In the genomic region with DNA sequence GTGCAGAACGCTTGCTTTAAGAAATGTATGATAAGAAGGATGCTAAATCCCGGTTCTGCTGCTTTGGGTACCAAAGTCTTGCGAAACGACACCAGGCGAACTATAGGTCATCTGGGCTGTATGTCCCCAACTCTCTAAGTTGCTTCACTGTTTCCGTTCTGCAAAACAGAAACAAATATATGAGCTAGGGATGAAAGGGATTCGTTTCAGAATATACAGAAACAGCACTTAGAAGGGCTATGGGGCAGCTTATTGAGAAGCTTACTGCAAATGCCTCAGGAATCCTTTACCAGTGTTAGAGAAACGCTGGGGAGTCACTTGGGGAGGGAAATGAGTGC, we compare ENCODE assay signal across 10 cellular contexts. TPM values are rescaled to one million over a fixed set of nuclear protein-coding genes. Genes with fewer than 3 reads are reported as not detected.
DNase-seq lines count a peak whose midpoint lies in the region; ATAC-seq, FAIRE-seq and TF ChIP-seq lines count a peak whose summit lies in the region.
"Had no signal": no experiment of that assay in that cellular context is flagged by ENCODE, and none has a peak within 500 bp of the region (broad histone marks: within the 10 kb centered on the region; RNA-seq: fewer than 3 reads in every experiment).

No MANE protein-coding gene starts in this region.

- H3K4me3 ChIP-seq in HUES64 (ENCODE audit: low read length) (peak overlapping the region; percentile 74), H1 (ENCODE audit: extremely low read depth in 1 of 4, insufficient read depth in 2 of 4, low read depth in 3 of 4, low read length in 4 of 4) (peak overlapping the region; percentile 54 to 80 (median 64)), thoracic aorta (peak overlapping the region; percentile 76)

- TF ChIP-seq RAD21 in H1 (IDR thresholded peaks at IDR 0.05 in 1 of 2, conservative IDR thresholded peaks at IDR 0.05 in 1 of 2; ENCODE audit: low read depth in 2 of 2, low read length in 2 of 2): no peak

- no peak overlapping the region for H4K91ac ChIP-seq in H1 (replicated peaks; ENCODE audit: insufficient read length, low read length)

- no peak overlapping the region for H2BK15ac ChIP-seq in H1 (ENCODE audit: low read length)

- POLR2A ChIA-PET in H1 (lab: Charles Lee; ENCODE audit: partially characterized antibody): no interaction called here

- peaks cover 72% of the 10 kb centered on the region for H3K4me1 Mint-ChIP-seq in mesothelial cell of epicardium
- H3K4me1 Mint-ChIP-seq: central memory CD8-positive, alpha-beta T cell had no signal

- no peak for TF ChIP-seq POLR2A in H1 (IDR thresholded peaks at IDR 0.05; ENCODE audit: control extremely low read depth in 1 of 2, low read depth in 2 of 2, low read length in 2 of 2)

- H3K18ac ChIP-seq in H1 (ENCODE audit: extremely low read depth, low read length): no peak overlapping the region

- WGBS in HUES64: 2% methylated on average over 8 of the region's 8 CpGs
- 9% methylated on average over 6 of the region's 8 CpGs; no CpG with 5 or more reads in 1 of the 2 experiments for WGBS in H1 (ENCODE audit: extremely low coverage in 1 of 2, insufficient coverage in 1 of 2, insufficient read length in 1 of 2, insufficient replicate concordance in 2 of 2, low coverage in 1 of 2, low lambda C conversion rate in 2 of 2, missing lambda C conversion rate in 1 of 2), 2 experiments

- no peak overlapping the region for H2BK120ac ChIP-seq in H1 (replicated peaks; ENCODE audit: low read depth, low read length)

- H3K4me3 Mint-ChIP-seq in mesothelial cell of epicardium: peak overlapping the region; percentile 98
- H3K4me3 Mint-ChIP-seq: central memory CD8-positive, alpha-beta T cell had no signal

- no peaks in the 10 kb centered on the region for H3K27me3 ChIP-seq in HUES64 (ENCODE audit: insufficient read depth, low read length)
- H3K27me3 ChIP-seq in H1 (replicated peaks in 1 of 4; ENCODE audit: control insufficient read depth in 3 of 4, extremely low read depth in 1 of 4, insufficient read depth in 3 of 4, low read length in 3 of 4): no peaks in the 10 kb centered on the region
- H3K27me3 ChIP-seq in thoracic aorta (replicated peaks; ENCODE audit: insufficient read depth): no peaks in the 10 kb centered on the region

- no peak overlapping the region for H2BK12ac ChIP-seq in H1 (ENCODE audit: low read depth, low read length)

- H3K4me2 ChIP-seq in H1 (ENCODE audit: insufficient read depth in 1 of 2, low read depth in 2 of 2, low read length in 2 of 2): peak overlapping the region; percentile 63 to 75

- H3K36me3 ChIP-seq in HUES64 (ENCODE audit: insufficient read depth, low read length) (no peaks in the 10 kb centered on the region), H1 (ENCODE audit: control insufficient read depth in 2 of 4, insufficient read depth in 4 of 4, low read length in 3 of 4) (no peaks in the 10 kb centered on the region), thoracic aorta (no peaks in the 10 kb centered on the region)

- no peak overlapping the region for H2BK5ac ChIP-seq in H1 (ENCODE audit: low read depth, low read length)

- H4K5ac ChIP-seq in H1 (ENCODE audit: insufficient read length, low read depth, low read length): no peak overlapping the region

- H3K27ac ChIP-seq in HUES64 (ENCODE audit: low read depth, low read length) (no peak overlapping the region), H1 (ENCODE audit: low read depth, low read length) (no peak overlapping the region), thoracic aorta (peak overlapping the region in 1 of 2 donors; percentile 65)

- H3K56ac ChIP-seq in H1 (replicated peaks; ENCODE audit: insufficient read length, low read depth, low read length): no peak overlapping the region

- no peak overlapping the region for H3K23ac ChIP-seq in H1 (ENCODE audit: insufficient read length)

- H3K9me3 Mint-ChIP-seq in mesothelial cell of epicardium: no peaks in the 10 kb centered on the region
- H3K9me3 Mint-ChIP-seq: central memory CD8-positive, alpha-beta T cell had no signal

- DNase-seq in H1 (ENCODE audit: low read depth in 1 of 2, low spot score in 2 of 2) (no peak), mesothelial cell of epicardium (ENCODE audit: low spot score in 2 of 2, unreplicated experiment in 2 of 2) (no peak), thoracic aorta (ENCODE audit: low spot score) (no peak), NCI-H1105 treated with DMSO at 0.1 percent for 48 hours (lab: John Stamatoyannopoulos, UW) (no peak), MV-4-11 (lab: John Stamatoyannopoulos, UW) (no peak), AG20443 (ENCODE audit: low spot score) (no peak)

- peak overlapping the region; percentile 92 for H3K27ac Mint-ChIP-seq in mesothelial cell of epicardium

- CTCF ChIA-PET in H1 (lab: Charles Lee; ENCODE audit: partially characterized antibody): no interaction called here

- H3K14ac ChIP-seq in H1 (ENCODE audit: insufficient read length): no peak overlapping the region

- no peaks in the 10 kb centered on the region for H3K79me1 ChIP-seq in H1 (ENCODE audit: low read depth, low read length)

- no peak overlapping the region for H4K8ac ChIP-seq in H1 (ENCODE audit: extremely low read depth, insufficient read depth, low read length)

- no peak overlapping the region for H3K9ac ChIP-seq in HUES64 (ENCODE audit: low read depth, low read length)
- no peak overlapping the region for H3K9ac ChIP-seq in H1 (replicated peaks in 1 of 4; ENCODE audit: extremely low read depth in 1 of 4, low read depth in 3 of 4, low read length in 3 of 4)

- H3K4ac ChIP-seq in H1 (replicated peaks; ENCODE audit: insufficient read length, low read depth, low read length): no peak overlapping the region

- no peak overlapping the region for H2BK20ac ChIP-seq in H1 (ENCODE audit: low read length)

- TF ChIP-seq EP300 in H1 (IDR thresholded peaks at IDR 0.05; ENCODE audit: borderline replicate concordance in 1 of 2, low read depth in 2 of 2, low read length in 2 of 2): no peak

- no peaks in the 10 kb centered on the region for H3K27me3 Mint-ChIP-seq in mesothelial cell of epicardium (ENCODE audit: low read depth)
- H3K27me3 Mint-ChIP-seq: central memory CD8-positive, alpha-beta T cell had no signal

- H3K23me2 ChIP-seq in H1 (ENCODE audit: low read depth, low read length): no peaks in the 10 kb centered on the region

- peaks cover 0 to 8% of the 10 kb centered on the region in 2 experiments; a peak in 2 of 4 replicates for H3K79me2 ChIP-seq in H1 (ENCODE audit: control insufficient read depth in 1 of 2, insufficient read depth in 2 of 2, low read length in 2 of 2)

- no peaks in the 10 kb centered on the region for H4K20me1 ChIP-seq in H1 (replicated peaks in 1 of 2; ENCODE audit: control insufficient read depth in 1 of 2, insufficient read depth in 2 of 2, low read length in 2 of 2)

- H3K9me3 ChIP-seq in HUES64 (ENCODE audit: insufficient read depth, low read depth, low read length): no peaks in the 10 kb centered on the region
- no peaks in the 10 kb centered on the region for H3K9me3 ChIP-seq in H1 (ENCODE audit: insufficient read depth in 2 of 2, low read depth in 1 of 2, low read length in 1 of 2)
- H3K9me3 ChIP-seq in thoracic aorta: no peaks in the 10 kb centered on the region

- no peak for FAIRE-seq in H1 (lab: Jason Lieb, UNC)

- H3K36me3 Mint-ChIP-seq in mesothelial cell of epicardium: no peaks in the 10 kb centered on the region

- TF ChIP-seq CTCF in H1 (IDR thresholded peaks at IDR 0.05; ENCODE audit: control extremely low read depth in 1 of 3, insufficient read depth in 1 of 3, low read depth in 1 of 3, low read length in 3 of 3) (no peak), mesothelial cell of epicardium (IDR thresholded peaks at IDR 0.05; ENCODE audit: unreplicated experiment) (no peak), thoracic aorta (IDR thresholded peaks at IDR 0.05) (no peak)

- H3K4me1 ChIP-seq in HUES64 (ENCODE audit: insufficient read depth, low read length) (peaks cover 11% of the 10 kb centered on the region), H1 (replicated peaks in 1 of 4; ENCODE audit: control insufficient read depth in 3 of 4, insufficient read depth in 4 of 4, low read length in 3 of 4) (no peaks in the 10 kb centered on the region; a peak in 1 of 7 replicates), thoracic aorta (ENCODE audit: control insufficient read depth in 1 of 2, low read depth in 2 of 2) (peaks cover 0 to 4% of the 10 kb centered on the region in 2 donors)

- H2AK5ac ChIP-seq in H1 (ENCODE audit: low read depth, low read length): no peak overlapping the region

- peak overlapping the region; percentile 81 for H2AFZ ChIP-seq in H1 (ENCODE audit: low read length)

- ATAC-seq in thoracic aorta (ENCODE audit: insufficient number of reproducible peaks, low FRiP score, low read depth): no peak
- ATAC-seq in HG03469 (IDR thresholded peaks at IDR 0.05; ENCODE audit: unreplicated experiment): no peak

RNA-seq across cellular contexts. Expression of a gene that starts 0.3 kb away (rescaled TPM):
- 2.9 TPM for polyA plus RNA-seq in HUES64 (2013, experiment 1 of 2)
- polyA plus RNA-seq in HUES64 (2013, experiment 2 of 2): 3.6 TPM
- 5.0 and 5.5 TPM in 2 replicates for total RNA-seq in H1 (2021; fragmentation: NEBNext Ultra II Directional; extraction: Animal tissue kit (Norgen Biotek cat#: 25700))
- polyA plus RNA-seq in H1 (2011; rRNA removed): 0.88 and 1.5 TPM in 2 replicates
- 2.0 TPM for polyA plus RNA-seq in H1 (2011; cell fraction: cytosol; rRNA removed)
- polyA plus RNA-seq in H1 (2011; cell fraction: nucleus; rRNA removed): 0.74 TPM
- 1.4 to 3.0 TPM (median 1.8 TPM) in 4 replicates for polyA plus RNA-seq in H1 (2012, experiment 1 of 2)
- polyA plus RNA-seq in H1 (2012, experiment 2 of 2): 0.21 TPM
- polyA plus RNA-seq in H1 (2013, experiment 1 of 2): 2.3 TPM
- 2.4 TPM for polyA plus RNA-seq in H1 (2013, experiment 2 of 2)
- polyA minus RNA-seq in H1 (2011; rRNA and poly(A)+ RNA removed): 2.3 and 3.1 TPM in 2 replicates
- 2.3 TPM for polyA minus RNA-seq in H1 (2011; cell fraction: cytosol; rRNA and poly(A)+ RNA removed)
- polyA minus RNA-seq in H1 (2011; cell fraction: nucleus; rRNA and poly(A)+ RNA removed): 4.2 TPM
- total RNA-seq in mesothelial cell of epicardium: 29.1 to 29.5 TPM (median 29.4 TPM) in 3 replicates
- total RNA-seq in thoracic aorta: 1 to 10 TPM; 5.4 to 9.9 TPM

RNA-seq across cellular contexts. Expression of a gene that starts 45.0 kb away (rescaled TPM):
- polyA plus RNA-seq in HUES64 (2013, experiment 1 of 2): not detected
- not detected for polyA plus RNA-seq in HUES64 (2013, experiment 2 of 2)
- not detected in 2 replicates for total RNA-seq in H1 (2021; fragmentation: NEBNext Ultra II Directional; extraction: Animal tissue kit (Norgen Biotek cat#: 25700))
- polyA plus RNA-seq in H1 (2011; rRNA removed): not detected in 2 replicates
- not detected for polyA plus RNA-seq in H1 (2011; cell fraction: cytosol; rRNA removed)
- polyA plus RNA-seq in H1 (2011; cell fraction: nucleus; rRNA removed): not detected
- not detected in 4 replicates for polyA plus RNA-seq in H1 (2012, experiment 1 of 2)
- not detected for polyA plus RNA-seq in H1 (2012, experiment 2 of 2)
- not detected for polyA plus RNA-seq in H1 (2013, experiment 1 of 2)
- not detected for polyA plus RNA-seq in H1 (2013, experiment 2 of 2)
- polyA minus RNA-seq in H1 (2011; rRNA and poly(A)+ RNA removed): not detected in 2 replicates
- not detected for polyA minus RNA-seq in H1 (2011; cell fraction: cytosol; rRNA and poly(A)+ RNA removed)
- polyA minus RNA-seq in H1 (2011; cell fraction: nucleus; rRNA and poly(A)+ RNA removed): not detected
- total RNA-seq in mesothelial cell of epicardium (not detected in 3 replicates), thoracic aorta (not detected)
- total RNA-seq: left cardiac atrium had no signal

RNA-seq across cellular contexts. Expression of a gene that starts 55.3 kb away (rescaled TPM):
- polyA plus RNA-seq in HUES64 (2013, experiment 1 of 2): not detected
- polyA plus RNA-seq in HUES64 (2013, experiment 2 of 2): not detected
- total RNA-seq in H1 (2021; fragmentation: NEBNext Ultra II Directional; extraction: Animal tissue kit (Norgen Biotek cat#: 25700)): 0.17 TPM in 1 of 2 replicates, not detected in the other
- not detected in 2 replicates for polyA plus RNA-seq in H1 (2011; rRNA removed)
- not detected for polyA plus RNA-seq in H1 (2011; cell fraction: cytosol; rRNA removed)
- not detected for polyA plus RNA-seq in H1 (2011; cell fraction: nucleus; rRNA removed)
- polyA plus RNA-seq in H1 (2012, experiment 1 of 2): not detected in 4 replicates
- not detected for polyA plus RNA-seq in H1 (2012, experiment 2 of 2)
- not detected for polyA plus RNA-seq in H1 (2013, experiment 1 of 2)
- polyA plus RNA-seq in H1 (2013, experiment 2 of 2): not detected
- polyA minus RNA-seq in H1 (2011; rRNA and poly(A)+ RNA removed): not detected in 2 replicates
- polyA minus RNA-seq in H1 (2011; cell fraction: cytosol; rRNA and poly(A)+ RNA removed): not detected
- polyA minus RNA-seq in H1 (2011; cell fraction: nucleus; rRNA and poly(A)+ RNA removed): not detected
- total RNA-seq in mesothelial cell of epicardium (not detected in 3 replicates), thoracic aorta (not detected)
- total RNA-seq: left cardiac atrium had no signal
